ENCODE assay signal across 7 cellular contexts in the genomic region with DNA sequence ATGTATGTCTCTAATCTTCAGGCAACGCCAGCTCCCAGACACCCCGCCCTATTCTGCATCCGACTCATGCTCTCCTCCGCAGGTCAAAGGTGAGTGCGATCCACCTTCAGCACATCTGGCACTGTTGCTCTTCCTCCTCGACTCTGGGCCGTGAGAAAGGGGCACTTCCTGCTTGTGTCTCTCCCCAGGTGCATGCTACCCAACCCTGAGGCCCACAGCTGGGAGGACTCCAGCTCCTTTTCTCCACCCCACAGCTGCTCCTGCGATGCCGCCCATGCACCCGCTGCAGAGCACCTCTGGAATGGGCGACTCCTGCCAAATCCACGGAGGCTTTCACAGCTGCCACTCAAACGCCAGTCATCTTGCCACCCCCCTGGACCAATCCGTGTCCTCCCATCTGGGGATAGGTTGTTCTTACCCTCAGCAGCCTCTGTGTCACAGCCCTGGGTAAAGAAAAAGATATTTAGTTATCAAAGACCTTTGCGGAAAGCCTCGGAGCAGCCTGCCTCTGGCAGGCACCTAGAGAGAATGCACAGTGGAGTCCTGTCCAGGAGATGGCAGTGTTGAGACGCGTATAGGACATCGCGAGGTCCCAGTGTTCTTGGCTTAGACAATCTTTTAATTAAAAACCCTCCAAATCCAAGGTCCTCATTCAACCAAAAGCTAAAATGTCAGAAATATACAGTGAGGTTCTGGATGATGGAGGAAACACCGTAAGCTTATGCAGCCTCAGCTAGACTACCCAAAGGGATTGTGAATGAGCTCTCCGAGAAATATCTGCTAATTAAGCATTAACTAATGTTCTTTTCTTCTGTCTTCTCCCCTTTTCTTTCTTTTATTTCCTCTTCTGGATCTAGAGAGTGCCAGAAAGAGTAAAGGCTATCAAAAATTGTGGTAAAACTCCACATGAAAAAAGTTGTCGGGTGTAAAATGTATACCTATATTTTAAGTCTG. TPM values are rescaled to one million over a fixed set of nuclear protein-coding genes. Genes with fewer than 3 reads are reported as not detected.
DNase-seq lines count a peak whose midpoint lies in the region; ATAC-seq, FAIRE-seq and TF ChIP-seq lines count a peak whose summit lies in the region.

No MANE protein-coding gene starts in this region.

- H2AFZ ChIP-seq in hepatocyte, result no peak overlapping the region

- no peaks in the 10 kb centered on the region for H3K36me3 ChIP-seq in hepatocyte (replicated peaks; ENCODE audit: insufficient read depth, low read depth)

- no peaks in the 10 kb centered on the region for H4K20me1 ChIP-seq in hepatocyte (ENCODE audit: insufficient read depth, poor library complexity, severe bottlenecking)

- peak; percentile 92 for TF ChIP-seq CTCF in hepatocyte (IDR thresholded peaks at IDR 0.05; ENCODE audit: poor library complexity)

- no peak for TF ChIP-seq POLR2A in GM12892 (IDR thresholded peaks at IDR 0.05; ENCODE audit: low read depth, low read length)

- no peaks in the 10 kb centered on the region for H3K79me2 ChIP-seq in hepatocyte

- DNase-seq in GM12892 (ENCODE audit: insufficient read length) (peak; percentile 50), NCI-H1105 (lab: John Stamatoyannopoulos, UW) (peak; percentile 71), SW480 (ENCODE audit: low spot score) (peak; percentile 59), amniotic epithelial cell (ENCODE audit: low read depth) (peak; percentile 53), hepatocyte (ENCODE audit: low spot score) (peak; percentile 88), skeletal muscle cell (ENCODE audit: low read depth) (no peak)

- no peak overlapping the region for H3K27ac ChIP-seq in hepatocyte

- ATAC-seq in HG02642 (IDR thresholded peaks at IDR 0.05; ENCODE audit: poor library complexity, unreplicated experiment), result peak; percentile 97

- 49% methylated on average over 23 of the region's 23 CpGs for WGBS in hepatocyte (ENCODE audit: low lambda C conversion rate, missing lambda C conversion rate)

- H3K4me3 ChIP-seq in hepatocyte (no peak overlapping the region), skeletal muscle cell (ENCODE audit: low read depth, low read length) (peak overlapping the region; percentile 14)

- H3K27me3 ChIP-seq in hepatocyte, result no peaks in the 10 kb centered on the region

- H3K4me1 ChIP-seq in hepatocyte (ENCODE audit: insufficient read depth), result no peaks in the 10 kb centered on the region

- FAIRE-seq in GM12892 (lab: Jason Lieb, UNC), result peak; percentile 61

- H3K9me2 ChIP-seq in hepatocyte (replicated peaks; ENCODE audit: insufficient read depth), result no peaks in the 10 kb centered on the region

- H3K9me3 ChIP-seq in hepatocyte (ENCODE audit: low read depth), result no peaks in the 10 kb centered on the region

- peak overlapping the region; percentile 37 for H3K4me2 ChIP-seq in hepatocyte

RNA-seq across cellular contexts. Expression of gene MYRFL, which starts 54.3 kb away (rescaled TPM):
- 0.19 TPM for polyA plus RNA-seq in GM12892 (2012; ENCODE audit: missing spikeins)
- total RNA-seq in hepatocyte, result 2.3 and 4.2 TPM in 2 replicates
- 2.3 and 2.7 TPM in 2 replicates for polyA plus RNA-seq in hepatocyte
